ENCODE assay signal across 8 cellular contexts in genomic region chr5:150412319-150413175, GRCh38. TPM values are rescaled to one million over a fixed set of nuclear protein-coding genes. Genes with fewer than 3 reads are reported as not detected.
A peak's percentile ranks its signal among the peaks of the same experiment; 100 is the strongest.
DNase-seq lines count a peak whose midpoint lies in the region; ATAC-seq and TF ChIP-seq lines count a peak whose summit lies in the region.

TSS of gene CD74 (minus strand) at chr5:150412910. CDS start at chr5:150412749, 161 bp downstream.

- peak; percentile 17 for DNase-seq in D341Med (ENCODE audit: low spot score)
- DNase-seq in Karpas-422 = peak; percentile 99
- peak; percentile 96 for DNase-seq in activated CD4-positive, alpha-beta T cell treated with anti-CD3 and anti-CD28 coated beads, Interleukin-2, amount 10 ng/mL, durations not matched to agents 7 days and 5 days
- peak; percentile 96 for DNase-seq in lower lobe of right lung
- DNase-seq in stimulated activated CD8-positive, alpha-beta memory T cell treated with anti-CD3 and anti-CD28 coated beads, Interleukin-12 subunit alpha, Interleukin-12 subunit beta, amount 100 ng/mL, for 24 hours (ENCODE audit: extremely low read depth) = peak; percentile 70
- no peak for DNase-seq in dedifferentiated amniotic fluid mesenchymal stem cell (ENCODE audit: extremely low spot score)

- peaks cover 49% of the 10 kb centered on the region for H3K4me1 Mint-ChIP-seq in activated CD4-positive, alpha-beta T cell treated with anti-CD3 and anti-CD28 coated beads, Interleukin-2, amount 10 ng/mL, durations not matched to agents 7 days and 5 days
- H3K4me1 Mint-ChIP-seq in dendritic cell treated with granulocyte-macrophage colony-stimulating factor and Interleukin-4, amounts not matched to agents 40 ng/mL and 50 ng/mL, for 4 days (ENCODE audit: low read depth) = peaks cover 39% of the 10 kb centered on the region

- H3K9me3 ChIP-seq in Karpas-422 (ENCODE audit: low read length) = no peaks in the 10 kb centered on the region
- no peaks in the 10 kb centered on the region for H3K9me3 ChIP-seq in lower lobe of right lung

- H3K27me3 ChIP-seq in Karpas-422 (ENCODE audit: low read length) (no peaks in the 10 kb centered on the region), lower lobe of right lung (ENCODE audit: low read depth) (no peaks in the 10 kb centered on the region)

- peak within 1 kb of the TSS; percentile 31 for H2AFZ ChIP-seq in Karpas-422 (ENCODE audit: low read length)

- TF ChIP-seq CTCF in lower lobe of right lung (IDR thresholded peaks at IDR 0.05) = no peak

- no peaks in the 10 kb centered on the region for H3K27me3 Mint-ChIP-seq in activated CD4-positive, alpha-beta T cell treated with anti-CD3 and anti-CD28 coated beads, Interleukin-2, amount 10 ng/mL, durations not matched to agents 7 days and 5 days
- no peaks in the 10 kb centered on the region for H3K27me3 Mint-ChIP-seq in dendritic cell treated with granulocyte-macrophage colony-stimulating factor and Interleukin-4, amounts not matched to agents 40 ng/mL and 50 ng/mL, for 4 days

- peaks cover 23% of the 10 kb centered on the region for H3K36me3 Mint-ChIP-seq in activated CD4-positive, alpha-beta T cell treated with anti-CD3 and anti-CD28 coated beads, Interleukin-2, amount 10 ng/mL, durations not matched to agents 7 days and 5 days (ENCODE audit: low read depth)
- peaks cover 53% of the 10 kb centered on the region for H3K36me3 Mint-ChIP-seq in dendritic cell treated with granulocyte-macrophage colony-stimulating factor and Interleukin-4, amounts not matched to agents 40 ng/mL and 50 ng/mL, for 4 days (ENCODE audit: low read depth)

- intact Hi-C loops in dendritic cell treated with granulocyte-macrophage colony-stimulating factor and Interleukin-4, amounts not matched to agents 40 ng/mL and 50 ng/mL, for 4 days (cut with micrococcal nuclease) = no loop called here
- intact Hi-C loops in lower lobe of right lung (cut with DNase I) = no loop called here

- peak within 1 kb of the TSS; percentile 99 for H3K27ac Mint-ChIP-seq in activated CD4-positive, alpha-beta T cell treated with anti-CD3 and anti-CD28 coated beads, Interleukin-2, amount 10 ng/mL, durations not matched to agents 7 days and 5 days
- H3K27ac Mint-ChIP-seq in dendritic cell treated with granulocyte-macrophage colony-stimulating factor and Interleukin-4, amounts not matched to agents 40 ng/mL and 50 ng/mL, for 4 days = peak within 1 kb of the TSS; percentile 99

- peaks cover 22% of the 10 kb centered on the region; the same call in 1 of the 2 replicates for H4K20me1 ChIP-seq in Karpas-422 (ENCODE audit: insufficient read depth, low read depth, low read length)

- H3K36me3 ChIP-seq in Karpas-422 (ENCODE audit: insufficient read depth, low read length) = peaks cover 18% of the 10 kb centered on the region
- peaks cover 22% of the 10 kb centered on the region for H3K36me3 ChIP-seq in lower lobe of right lung

- no peaks in the 10 kb centered on the region for H3K9me3 Mint-ChIP-seq in activated CD4-positive, alpha-beta T cell treated with anti-CD3 and anti-CD28 coated beads, Interleukin-2, amount 10 ng/mL, durations not matched to agents 7 days and 5 days
- H3K9me3 Mint-ChIP-seq in dendritic cell treated with granulocyte-macrophage colony-stimulating factor and Interleukin-4, amounts not matched to agents 40 ng/mL and 50 ng/mL, for 4 days = no peaks in the 10 kb centered on the region

- H3K79me2 ChIP-seq in Karpas-422 (ENCODE audit: low read length) = peaks cover 34% of the 10 kb centered on the region

- peak within 1 kb of the TSS; percentile 99 for H3K4me2 ChIP-seq in Karpas-422 (ENCODE audit: low read depth, low read length, poor library complexity, severe bottlenecking)

- peak within 1 kb of the TSS; percentile 93 for H3K9ac ChIP-seq in Karpas-422 (ENCODE audit: low read length)

- POLR2A ChIA-PET in activated CD4-positive, alpha-beta T cell treated with anti-CD3 and anti-CD28 coated beads, Interleukin-2, amount 10 ng/mL, durations not matched to agents 7 days and 5 days (lab: Charles Lee) = interaction anchor here (0.6 kb wide), 2 partner anchors 24 to 55 kb away, joined by 3 read pairs; no protein-coding TSS in a partner anchor

- CTCF ChIA-PET in activated CD4-positive, alpha-beta T cell treated with anti-CD3 and anti-CD28 coated beads, Interleukin-2, amount 10 ng/mL, durations not matched to agents 7 days and 5 days (lab: Charles Lee) = interaction anchor here (0.5 to 6.4 kb wide), 9 partner anchors 13 to 668 kb away, joined by 3 to 37 read pairs (median 3); partner anchors contain the start of gene RPS14

- no peaks in the 10 kb centered on the region for H3K9me2 ChIP-seq in Karpas-422 (replicated peaks; ENCODE audit: insufficient read depth, low read length)

- peaks cover 65% of the 10 kb centered on the region for H3K4me1 ChIP-seq in Karpas-422 (ENCODE audit: low read length)
- peaks cover 38% of the 10 kb centered on the region for H3K4me1 ChIP-seq in lower lobe of right lung

- H3K27ac ChIP-seq in Karpas-422 (ENCODE audit: low read length) = peak within 1 kb of the TSS; percentile 100
- peak within 1 kb of the TSS; percentile 99 for H3K27ac ChIP-seq in lower lobe of right lung

- ATAC-seq in GM21526 (IDR thresholded peaks at IDR 0.05; ENCODE audit: low FRiP score, unreplicated experiment) = peak; percentile 69
- ATAC-seq in lower lobe of right lung = peak; percentile 84 to 91

- H3K4me3 ChIP-seq in Karpas-422 (ENCODE audit: low read length) = peak within 1 kb of the TSS; percentile 84
- peak within 1 kb of the TSS; percentile 77 for H3K4me3 ChIP-seq in lower lobe of right lung

- H3K4me3 Mint-ChIP-seq in activated CD4-positive, alpha-beta T cell treated with anti-CD3 and anti-CD28 coated beads, Interleukin-2, amount 10 ng/mL, durations not matched to agents 7 days and 5 days = peak within 1 kb of the TSS; percentile 95
- peak within 1 kb of the TSS; percentile 95 for H3K4me3 Mint-ChIP-seq in dendritic cell treated with granulocyte-macrophage colony-stimulating factor and Interleukin-4, amounts not matched to agents 40 ng/mL and 50 ng/mL, for 4 days

RNA-seq across cellular contexts. Expression of gene CD74, which starts in this region (rescaled TPM):
- 5,756 and 8,933 TPM in 2 replicates for total RNA-seq in Karpas-422 (2014; rRNA removed; shearing (Covaris generic); ENCODE audit: low replicate concordance)
- total RNA-seq in activated CD4-positive, alpha-beta T cell treated with anti-CD3 and anti-CD28 coated beads, Interleukin-2, amount 10 ng/mL, durations not matched to agents 7 days and 5 days = 100 to 1,000 TPM; 462 to 507 TPM
- 4,221 TPM for total RNA-seq in lower lobe of right lung
